ENCODE assay signal across 1 cellular context in the genomic region with DNA sequence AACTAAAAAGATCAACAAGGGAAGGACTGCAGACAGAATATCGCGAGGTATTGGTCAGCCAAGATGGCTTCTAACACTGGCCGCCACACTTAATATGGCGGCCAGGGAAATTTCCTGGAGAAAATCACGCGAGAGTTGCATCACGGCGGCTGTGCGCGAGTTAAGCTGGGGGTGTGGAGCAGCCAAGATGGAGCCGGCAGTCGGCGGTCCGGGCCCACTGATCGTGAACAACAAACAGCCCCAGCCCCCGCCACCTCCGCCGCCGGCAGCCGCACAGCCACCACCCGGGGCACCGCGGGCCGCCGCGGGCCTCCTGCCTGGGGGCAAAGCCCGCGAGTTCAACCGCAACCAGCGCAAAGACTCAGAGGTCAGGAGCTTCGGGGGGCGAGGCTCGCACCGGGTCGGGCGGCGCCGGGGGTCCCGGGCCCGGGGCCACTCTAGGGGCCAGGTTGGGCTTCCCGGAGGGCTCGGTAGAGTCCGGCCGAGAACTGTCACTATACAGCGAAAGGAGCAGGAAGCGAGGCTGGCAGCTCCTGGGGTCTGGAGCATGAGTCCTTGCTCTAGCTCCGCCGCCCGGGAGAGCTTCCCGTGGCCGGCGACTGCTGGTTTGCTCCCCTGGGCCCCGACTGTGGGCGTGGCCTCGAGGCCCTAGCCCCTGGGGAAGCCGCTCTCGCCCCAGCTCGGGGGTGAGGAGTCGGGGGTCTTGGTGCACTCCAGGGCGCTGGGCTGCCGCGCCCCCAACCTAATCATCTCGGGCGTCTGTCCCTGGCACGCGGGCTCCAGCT.
TF ChIP-seq lines count a peak whose summit lies in the region.

A gene with protein sequence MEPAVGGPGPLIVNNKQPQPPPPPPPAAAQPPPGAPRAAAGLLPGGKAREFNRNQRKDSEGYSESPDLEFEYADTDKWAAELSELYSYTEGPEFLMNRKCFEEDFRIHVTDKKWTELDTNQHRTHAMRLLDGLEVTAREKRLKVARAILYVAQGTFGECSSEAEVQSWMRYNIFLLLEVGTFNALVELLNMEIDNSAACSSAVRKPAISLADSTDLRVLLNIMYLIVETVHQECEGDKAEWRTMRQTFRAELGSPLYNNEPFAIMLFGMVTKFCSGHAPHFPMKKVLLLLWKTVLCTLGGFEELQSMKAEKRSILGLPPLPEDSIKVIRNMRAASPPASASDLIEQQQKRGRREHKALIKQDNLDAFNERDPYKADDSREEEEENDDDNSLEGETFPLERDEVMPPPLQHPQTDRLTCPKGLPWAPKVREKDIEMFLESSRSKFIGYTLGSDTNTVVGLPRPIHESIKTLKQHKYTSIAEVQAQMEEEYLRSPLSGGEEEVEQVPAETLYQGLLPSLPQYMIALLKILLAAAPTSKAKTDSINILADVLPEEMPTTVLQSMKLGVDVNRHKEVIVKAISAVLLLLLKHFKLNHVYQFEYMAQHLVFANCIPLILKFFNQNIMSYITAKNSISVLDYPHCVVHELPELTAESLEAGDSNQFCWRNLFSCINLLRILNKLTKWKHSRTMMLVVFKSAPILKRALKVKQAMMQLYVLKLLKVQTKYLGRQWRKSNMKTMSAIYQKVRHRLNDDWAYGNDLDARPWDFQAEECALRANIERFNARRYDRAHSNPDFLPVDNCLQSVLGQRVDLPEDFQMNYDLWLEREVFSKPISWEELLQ (plus strand): TSS at position 174 of the 785 bp plus-strand sequence. CDS start 14 bp downstream, at position 188.

TF ChIP-seq in K562, 482 proteins besides CTCF, POLR2A, EP300 and RAD21 (continued from another document and continues in another):
- TF ChIP-seq, protein P1, sequence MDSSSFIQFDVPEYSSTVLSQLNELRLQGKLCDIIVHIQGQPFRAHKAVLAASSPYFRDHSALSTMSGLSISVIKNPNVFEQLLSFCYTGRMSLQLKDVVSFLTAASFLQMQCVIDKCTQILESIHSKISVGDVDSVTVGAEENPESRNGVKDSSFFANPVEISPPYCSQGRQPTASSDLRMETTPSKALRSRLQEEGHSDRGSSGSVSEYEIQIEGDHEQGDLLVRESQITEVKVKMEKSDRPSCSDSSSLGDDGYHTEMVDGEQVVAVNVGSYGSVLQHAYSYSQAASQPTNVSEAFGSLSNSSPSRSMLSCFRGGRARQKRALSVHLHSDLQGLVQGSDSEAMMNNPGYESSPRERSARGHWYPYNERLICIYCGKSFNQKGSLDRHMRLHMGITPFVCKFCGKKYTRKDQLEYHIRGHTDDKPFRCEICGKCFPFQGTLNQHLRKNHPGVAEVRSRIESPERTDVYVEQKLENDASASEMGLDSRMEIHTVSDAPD (CRISPR knock-in tag; IDR thresholded peaks at IDR 0.05): no peak
- TF ChIP-seq ZNF121 (CRISPR knock-in tag; conservative IDR thresholded peaks at IDR 0.05) (no peak), PPARD (CRISPR knock-in tag; IDR thresholded peaks at IDR 0.05) (no peak), PHTF2 (CRISPR knock-in tag; IDR thresholded peaks at IDR 0.05) (no peak), HDAC3 (IDR thresholded peaks at IDR 0.05; ENCODE audit: borderline replicate concordance, partially characterized antibody) (no peak), ZFP36 (IDR thresholded peaks at IDR 0.05; ENCODE audit: low read depth, low read length, partially characterized antibody) (no peak), ETV6 (IDR thresholded peaks at IDR 0.05; ENCODE audit: borderline replicate concordance in 1 of 2, low read depth in 2 of 2, low read length in 1 of 2) (peak in 1 of 2 experiments; percentile 39; a peak in 1 of 4 replicates), ETV6 (CRISPR knock-in tag; IDR thresholded peaks at IDR 0.05; ENCODE audit: borderline replicate concordance) (no peak), NFE2L1 (tag; IDR thresholded peaks at IDR 0.05; ENCODE audit: borderline replicate concordance, low read depth) (no peak), SREBF1 (IDR thresholded peaks at IDR 0.05; ENCODE audit: borderline replicate concordance, low read depth, low read length) (no peak), FOXK2 (conservative IDR thresholded peaks at IDR 0.05 in 1 of 2, IDR thresholded peaks at IDR 0.05 in 1 of 2; ENCODE audit: low read depth in 2 of 2) (peak; percentile 100), ZNF436 (CRISPR knock-in tag; IDR thresholded peaks at IDR 0.05) (no peak), ERF (CRISPR knock-in tag; IDR thresholded peaks at IDR 0.05) (peak; percentile 76; the same call in 1 of the 2 replicates), BRD4 (IDR thresholded peaks at IDR 0.05) (peak; percentile 74), ZNF830 (CRISPR knock-in tag; IDR thresholded peaks at IDR 0.05) (0 out of 2 replicates have a peak, but pooled peaks have one; percentile 30), DMBX1 (CRISPR knock-in tag; IDR thresholded peaks at IDR 0.05; ENCODE audit: borderline replicate concordance) (peak; percentile 68; the same call in 1 of the 2 replicates), ZNF507 (tag; conservative IDR thresholded peaks at IDR 0.05) (no peak), C11orf30 (IDR thresholded peaks at IDR 0.05; ENCODE audit: low read depth) (no peak), HDAC1 (IDR thresholded peaks at IDR 0.05) (peak in 1 of 2 experiments; percentile 74; a peak in 2 of 4 replicates), MAZ (CRISPR knock-in tag; conservative IDR thresholded peaks at IDR 0.05 in 1 of 2, IDR thresholded peaks at IDR 0.05 in 1 of 2) (peak; percentile 39 to 76; a peak in 3 of 4 replicates), BRD9 (IDR thresholded peaks at IDR 0.05; ENCODE audit: low read depth, partially characterized antibody) (no peak), KAT7 (CRISPR knock-in tag; IDR thresholded peaks at IDR 0.05; ENCODE audit: borderline replicate concordance) (no peak), GATAD2A (IDR thresholded peaks at IDR 0.05) (peak; percentile 48; the same call in 1 of the 2 replicates), GTF2E2 (tag; IDR thresholded peaks at IDR 0.05) (peak; percentile 97), HLTF (IDR thresholded peaks at IDR 0.05) (no peak), NCOA6 (IDR thresholded peaks at IDR 0.05) (no peak), NCOA1 (IDR thresholded peaks at IDR 0.05; ENCODE audit: low read depth) (no peak)
- TF ChIP-seq, protein P2, sequence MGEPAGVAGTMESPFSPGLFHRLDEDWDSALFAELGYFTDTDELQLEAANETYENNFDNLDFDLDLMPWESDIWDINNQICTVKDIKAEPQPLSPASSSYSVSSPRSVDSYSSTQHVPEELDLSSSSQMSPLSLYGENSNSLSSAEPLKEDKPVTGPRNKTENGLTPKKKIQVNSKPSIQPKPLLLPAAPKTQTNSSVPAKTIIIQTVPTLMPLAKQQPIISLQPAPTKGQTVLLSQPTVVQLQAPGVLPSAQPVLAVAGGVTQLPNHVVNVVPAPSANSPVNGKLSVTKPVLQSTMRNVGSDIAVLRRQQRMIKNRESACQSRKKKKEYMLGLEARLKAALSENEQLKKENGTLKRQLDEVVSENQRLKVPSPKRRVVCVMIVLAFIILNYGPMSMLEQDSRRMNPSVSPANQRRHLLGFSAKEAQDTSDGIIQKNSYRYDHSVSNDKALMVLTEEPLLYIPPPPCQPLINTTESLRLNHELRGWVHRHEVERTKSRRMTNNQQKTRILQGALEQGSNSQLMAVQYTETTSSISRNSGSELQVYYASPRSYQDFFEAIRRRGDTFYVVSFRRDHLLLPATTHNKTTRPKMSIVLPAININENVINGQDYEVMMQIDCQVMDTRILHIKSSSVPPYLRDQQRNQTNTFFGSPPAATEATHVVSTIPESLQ (CRISPR knock-in tag; IDR thresholded peaks at IDR 0.05): no peak
- TF ChIP-seq, protein P3, sequence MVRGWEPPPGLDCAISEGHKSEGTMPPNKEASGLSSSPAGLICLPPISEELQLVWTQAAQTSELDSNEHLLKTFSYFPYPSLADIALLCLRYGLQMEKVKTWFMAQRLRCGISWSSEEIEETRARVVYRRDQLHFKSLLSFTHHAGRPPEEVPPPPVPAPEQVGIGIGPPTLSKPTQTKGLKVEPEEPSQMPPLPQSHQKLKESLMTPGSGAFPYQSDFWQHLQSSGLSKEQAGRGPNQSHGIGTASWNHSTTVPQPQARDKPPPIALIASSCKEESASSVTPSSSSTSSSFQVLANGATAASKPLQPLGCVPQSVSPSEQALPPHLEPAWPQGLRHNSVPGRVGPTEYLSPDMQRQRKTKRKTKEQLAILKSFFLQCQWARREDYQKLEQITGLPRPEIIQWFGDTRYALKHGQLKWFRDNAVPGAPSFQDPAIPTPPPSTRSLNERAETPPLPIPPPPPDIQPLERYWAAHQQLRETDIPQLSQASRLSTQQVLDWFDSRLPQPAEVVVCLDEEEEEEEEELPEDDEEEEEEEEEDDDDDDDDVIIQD (CRISPR knock-in tag; IDR thresholded peaks at IDR 0.05): peak; percentile 64; the same call in 1 of the 2 replicates
- TF ChIP-seq, protein P4, sequence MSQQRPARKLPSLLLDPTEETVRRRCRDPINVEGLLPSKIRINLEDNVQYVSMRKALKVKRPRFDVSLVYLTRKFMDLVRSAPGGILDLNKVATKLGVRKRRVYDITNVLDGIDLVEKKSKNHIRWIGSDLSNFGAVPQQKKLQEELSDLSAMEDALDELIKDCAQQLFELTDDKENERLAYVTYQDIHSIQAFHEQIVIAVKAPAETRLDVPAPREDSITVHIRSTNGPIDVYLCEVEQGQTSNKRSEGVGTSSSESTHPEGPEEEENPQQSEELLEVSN (IDR thresholded peaks at IDR 0.05; ENCODE audit: borderline replicate concordance in 1 of 2, extremely low read depth in 1 of 2, insufficient read depth in 1 of 2, insufficient read length in 1 of 2, low read depth in 1 of 2, low read length in 1 of 2, poor library complexity in 1 of 2, severe bottlenecking in 1 of 2): peak in 1 of 2 experiments; percentile 25
- TF ChIP-seq, protein P5, sequence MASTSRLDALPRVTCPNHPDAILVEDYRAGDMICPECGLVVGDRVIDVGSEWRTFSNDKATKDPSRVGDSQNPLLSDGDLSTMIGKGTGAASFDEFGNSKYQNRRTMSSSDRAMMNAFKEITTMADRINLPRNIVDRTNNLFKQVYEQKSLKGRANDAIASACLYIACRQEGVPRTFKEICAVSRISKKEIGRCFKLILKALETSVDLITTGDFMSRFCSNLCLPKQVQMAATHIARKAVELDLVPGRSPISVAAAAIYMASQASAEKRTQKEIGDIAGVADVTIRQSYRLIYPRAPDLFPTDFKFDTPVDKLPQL (IDR thresholded peaks at IDR 0.05; ENCODE audit: extremely low read depth, insufficient read length): no peak
- TF ChIP-seq, protein P6, sequence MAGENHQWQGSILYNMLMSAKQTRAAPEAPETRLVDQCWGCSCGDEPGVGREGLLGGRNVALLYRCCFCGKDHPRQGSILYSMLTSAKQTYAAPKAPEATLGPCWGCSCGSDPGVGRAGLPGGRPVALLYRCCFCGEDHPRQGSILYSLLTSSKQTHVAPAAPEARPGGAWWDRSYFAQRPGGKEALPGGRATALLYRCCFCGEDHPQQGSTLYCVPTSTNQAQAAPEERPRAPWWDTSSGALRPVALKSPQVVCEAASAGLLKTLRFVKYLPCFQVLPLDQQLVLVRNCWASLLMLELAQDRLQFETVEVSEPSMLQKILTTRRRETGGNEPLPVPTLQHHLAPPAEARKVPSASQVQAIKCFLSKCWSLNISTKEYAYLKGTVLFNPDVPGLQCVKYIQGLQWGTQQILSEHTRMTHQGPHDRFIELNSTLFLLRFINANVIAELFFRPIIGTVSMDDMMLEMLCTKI (IDR thresholded peaks at IDR 0.05; ENCODE audit: partially characterized antibody): no peak
- TF ChIP-seq, protein P7, sequence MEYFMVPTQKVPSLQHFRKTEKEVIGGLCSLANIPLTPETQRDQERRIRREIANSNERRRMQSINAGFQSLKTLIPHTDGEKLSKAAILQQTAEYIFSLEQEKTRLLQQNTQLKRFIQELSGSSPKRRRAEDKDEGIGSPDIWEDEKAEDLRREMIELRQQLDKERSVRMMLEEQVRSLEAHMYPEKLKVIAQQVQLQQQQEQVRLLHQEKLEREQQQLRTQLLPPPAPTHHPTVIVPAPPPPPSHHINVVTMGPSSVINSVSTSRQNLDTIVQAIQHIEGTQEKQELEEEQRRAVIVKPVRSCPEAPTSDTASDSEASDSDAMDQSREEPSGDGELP (CRISPR knock-in tag; IDR thresholded peaks at IDR 0.05; ENCODE audit: borderline replicate concordance): peak; percentile 44; the same call in 1 of the 2 replicates
- TF ChIP-seq, protein P8, sequence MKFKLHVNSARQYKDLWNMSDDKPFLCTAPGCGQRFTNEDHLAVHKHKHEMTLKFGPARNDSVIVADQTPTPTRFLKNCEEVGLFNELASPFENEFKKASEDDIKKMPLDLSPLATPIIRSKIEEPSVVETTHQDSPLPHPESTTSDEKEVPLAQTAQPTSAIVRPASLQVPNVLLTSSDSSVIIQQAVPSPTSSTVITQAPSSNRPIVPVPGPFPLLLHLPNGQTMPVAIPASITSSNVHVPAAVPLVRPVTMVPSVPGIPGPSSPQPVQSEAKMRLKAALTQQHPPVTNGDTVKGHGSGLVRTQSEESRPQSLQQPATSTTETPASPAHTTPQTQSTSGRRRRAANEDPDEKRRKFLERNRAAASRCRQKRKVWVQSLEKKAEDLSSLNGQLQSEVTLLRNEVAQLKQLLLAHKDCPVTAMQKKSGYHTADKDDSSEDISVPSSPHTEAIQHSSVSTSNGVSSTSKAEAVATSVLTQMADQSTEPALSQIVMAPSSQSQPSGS (CRISPR knock-in tag; IDR thresholded peaks at IDR 0.05): no peak
- TF ChIP-seq, protein P9, sequence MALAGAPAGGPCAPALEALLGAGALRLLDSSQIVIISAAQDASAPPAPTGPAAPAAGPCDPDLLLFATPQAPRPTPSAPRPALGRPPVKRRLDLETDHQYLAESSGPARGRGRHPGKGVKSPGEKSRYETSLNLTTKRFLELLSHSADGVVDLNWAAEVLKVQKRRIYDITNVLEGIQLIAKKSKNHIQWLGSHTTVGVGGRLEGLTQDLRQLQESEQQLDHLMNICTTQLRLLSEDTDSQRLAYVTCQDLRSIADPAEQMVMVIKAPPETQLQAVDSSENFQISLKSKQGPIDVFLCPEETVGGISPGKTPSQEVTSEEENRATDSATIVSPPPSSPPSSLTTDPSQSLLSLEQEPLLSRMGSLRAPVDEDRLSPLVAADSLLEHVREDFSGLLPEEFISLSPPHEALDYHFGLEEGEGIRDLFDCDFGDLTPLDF (CRISPR knock-in tag; IDR thresholded peaks at IDR 0.05): no peak
- TF ChIP-seq, protein P10, sequence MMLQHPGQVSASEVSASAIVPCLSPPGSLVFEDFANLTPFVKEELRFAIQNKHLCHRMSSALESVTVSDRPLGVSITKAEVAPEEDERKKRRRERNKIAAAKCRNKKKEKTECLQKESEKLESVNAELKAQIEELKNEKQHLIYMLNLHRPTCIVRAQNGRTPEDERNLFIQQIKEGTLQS (IDR thresholded peaks at IDR 0.05): peak; percentile 93
- TF ChIP-seq, protein P10 (CRISPR knock-in tag; conservative IDR thresholded peaks at IDR 0.05): no peak; the same call in 1 of the 2 replicates
- TF ChIP-seq, protein P11, sequence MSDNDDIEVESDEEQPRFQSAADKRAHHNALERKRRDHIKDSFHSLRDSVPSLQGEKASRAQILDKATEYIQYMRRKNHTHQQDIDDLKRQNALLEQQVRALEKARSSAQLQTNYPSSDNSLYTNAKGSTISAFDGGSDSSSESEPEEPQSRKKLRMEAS (CRISPR knock-in tag; IDR thresholded peaks at IDR 0.05): no peak
